8 cellular contexts compared by ENCODE assay signal in genomic region chr1:200670215-200671118, GRCh38. TPM values are rescaled to one million over a fixed set of nuclear protein-coding genes. Genes with fewer than 3 reads are reported as not detected.
A peak's percentile ranks its signal among the peaks of the same experiment; 100 is the strongest.
DNase-seq lines count a peak whose midpoint lies in the region; ATAC-seq and TF ChIP-seq lines count a peak whose summit lies in the region.

No MANE protein-coding gene starts in this region.

- no peaks in the 10 kb centered on the region for H3K9me3 Mint-ChIP-seq in neural crest cell

- no peaks in the 10 kb centered on the region for H3K27me3 Mint-ChIP-seq in neural crest cell (ENCODE audit: low read depth)

- H3K4me3 Mint-ChIP-seq in neural crest cell: peak overlapping the region; percentile 96

- H3K36me3 Mint-ChIP-seq in neural crest cell (ENCODE audit: low read depth): no peaks in the 10 kb centered on the region

- no peaks in the 10 kb centered on the region for H3K27me3 ChIP-seq in WERI-Rb-1 (ENCODE audit: insufficient read depth, low read depth, severe bottlenecking)

- peak; percentile 23 for ATAC-seq in HG02642 (IDR thresholded peaks at IDR 0.05; ENCODE audit: poor library complexity, unreplicated experiment)

- peaks cover 35% of the 10 kb centered on the region for H3K4me1 Mint-ChIP-seq in neural crest cell

- peak overlapping the region; percentile 99 for H3K27ac ChIP-seq in WERI-Rb-1

- peak overlapping the region; percentile 97 for H3K27ac Mint-ChIP-seq in neural crest cell (ENCODE audit: unreplicated experiment)

- TF ChIP-seq CTCF in WERI-Rb-1 (IDR thresholded peaks at IDR 0.05; ENCODE audit: low read depth, low read length) (no peak), fibroblast of villous mesenchyme (IDR thresholded peaks at IDR 0.05; ENCODE audit: insufficient read depth, low read depth, low read length) (no peak), neural crest cell (conservative IDR thresholded peaks at IDR 0.05) (no peak)

- H3K9me3 ChIP-seq in WERI-Rb-1 (ENCODE audit: severe bottlenecking): no peaks in the 10 kb centered on the region

- peak; percentile 7 for DNase-seq in stimulated activated CD4-positive, alpha-beta T cell treated with anti-CD3 and anti-CD28 coated beads, Interleukin-1b, Interleukin-23, amount 100 ng/mL, for 48 hours
- DNase-seq in stimulated activated CD4-positive, alpha-beta T cell treated with anti-CD3 and anti-CD28 coated beads, Interleukin-12 subunit alpha, Interleukin-12 subunit beta, amount 100 ng/mL, for 4 hours: no peak
- peak; percentile 49 for DNase-seq in NCI-H2081 treated with DMSO at 0.1 percent for 48 hours (lab: John Stamatoyannopoulos, UW)
- DNase-seq in WERI-Rb-1: peak; percentile 70
- DNase-seq in fibroblast of villous mesenchyme (ENCODE audit: low read depth): peak; percentile 80
- no peak for DNase-seq in neural crest cell (ENCODE audit: low read depth, low spot score)
- no peak for DNase-seq in foreskin melanocyte

- H3K36me3 ChIP-seq in WERI-Rb-1: peaks cover 19% of the 10 kb centered on the region

- H3K4me3 ChIP-seq in WERI-Rb-1 (ENCODE audit: low read depth, low read length) (peak overlapping the region; percentile 98), fibroblast of villous mesenchyme (ENCODE audit: low read depth, low read length) (peak overlapping the region; percentile 71)

RNA-seq across cellular contexts. Expression of gene DDX59, which starts 0.8 kb away (rescaled TPM):
- total RNA-seq in fibroblast of villous mesenchyme (9.7 and 16.0 TPM in 2 replicates), neural crest cell (18.0 and 19.7 TPM in 2 replicates)

RNA-seq across cellular contexts. Expression of gene KIF14, which starts 49.9 kb away (rescaled TPM):
- total RNA-seq in fibroblast of villous mesenchyme (6.4 and 14.2 TPM in 2 replicates), neural crest cell (22.0 and 23.7 TPM in 2 replicates)

Comparison
In these comparisons a context has a peak if more than half of its experiments do, and no peak if none do; other contexts are left out.
1. DNase-seq: peak in stimulated activated CD4-positive, alpha-beta T cell treated with anti-CD3 and anti-CD28 coated beads, Interleukin-1b, Interleukin-23, amount 100 ng/mL, for 48 hours (single experiment), NCI-H2081 treated with DMSO at 0.1 percent for 48 hours (single experiment), WERI-Rb-1 (single experiment) and fibroblast of villous mesenchyme (single experiment); none in stimulated activated CD4-positive, alpha-beta T cell treated with anti-CD3 and anti-CD28 coated beads, Interleukin-12 subunit alpha, Interleukin-12 subunit beta, amount 100 ng/mL, for 4 hours (single experiment), neural crest cell (single experiment) and foreskin melanocyte (single experiment).